In genomic region chr3:162150790-162151189, GRCh38 we compare ENCODE assay signal across 1 cellular context.
TF ChIP-seq lines count a peak whose summit lies in the region.

No MANE protein-coding gene starts in this region.

TF ChIP-seq in HepG2, 621 proteins besides CTCF, POLR2A, EP300 and RAD21 (continued from another document):
- TF ChIP-seq ZNF503 (CRISPR knock-in tag; IDR thresholded peaks at IDR 0.05) (no peak), ZEB1 (IDR thresholded peaks at IDR 0.05; ENCODE audit: insufficient replicate concordance, low read depth) (no peak), ZNF142 (CRISPR knock-in tag; IDR thresholded peaks at IDR 0.05) (no peak), MAFF (IDR thresholded peaks at IDR 0.05; ENCODE audit: low read depth, low read length) (peak; percentile 61; the same call in 1 of the 2 replicates)
TF ChIP-seq in HepG2: peak in this region for 2.
